22 cellular contexts compared by ENCODE assay signal in genomic region chr10:128218161-128218560, GRCh38.
DNase-seq lines count a peak whose midpoint lies in the region; ATAC-seq, FAIRE-seq and TF ChIP-seq lines count a peak whose summit lies in the region.
"Had no signal": no experiment of that assay in that cellular context is flagged by ENCODE, and none has a peak within 500 bp of the region (broad histone marks: within the 10 kb centered on the region; RNA-seq: fewer than 3 reads in every experiment).

No MANE protein-coding gene starts in this region.

- H3K79me2 ChIP-seq in trophoblast cell (ENCODE audit: control insufficient read depth, insufficient read depth, low read length, poor library complexity) (no peaks in the 10 kb centered on the region), PC-9 (ENCODE audit: low read depth) (no peaks in the 10 kb centered on the region)

- TF ChIP-seq CTCF in IMR-90 (conservative IDR thresholded peaks at IDR 0.05; ENCODE audit: low read depth, low read length), result no peak
- no peak for TF ChIP-seq CTCF in PC-9 (conservative IDR thresholded peaks at IDR 0.05)

- H2BK5ac ChIP-seq in IMR-90 (ENCODE audit: low read depth, low read length, poor library complexity, severe bottlenecking), result no peak overlapping the region
- no peak overlapping the region for H2BK5ac ChIP-seq in trophoblast cell (ENCODE audit: low read depth, low read length, poor library complexity)

- H3K9ac ChIP-seq in BLaER1 (no peak overlapping the region), IMR-90 (ENCODE audit: low read depth, low read length) (no peak overlapping the region), trophoblast cell (ENCODE audit: low read length) (no peak overlapping the region)

- H2AK5ac ChIP-seq in IMR-90 (ENCODE audit: low read depth, low read length) (no peak overlapping the region), trophoblast cell (ENCODE audit: low read length) (no peak overlapping the region)

- in situ Hi-C loops in IMR-90 (cut with MboI; ENCODE audit: low sequenced_read_pairs), result loop anchor here (10.0 kb wide), 1 partner anchor 1757 kb away; no protein-coding TSS in a partner anchor

- intact Hi-C loops in IMR-90 (cut with micrococcal nuclease), result no loop called here
- intact Hi-C loops in PC-9 (cut with micrococcal nuclease; ENCODE audit: unreplicated experiment), result no loop called here

- H2BK120ac ChIP-seq in IMR-90 (ENCODE audit: low read depth, low read length), result no peak overlapping the region
- H2BK120ac ChIP-seq in trophoblast cell (ENCODE audit: insufficient read depth, low read length, poor library complexity), result no peak overlapping the region

- H2BK20ac ChIP-seq in IMR-90 (ENCODE audit: low read depth, low read length), result no peak overlapping the region

- H2AK9ac ChIP-seq in IMR-90 (replicated peaks; ENCODE audit: low read depth, low read length, poor library complexity), result no peak overlapping the region

- H3K27me3 ChIP-seq in BLaER1 (no peaks in the 10 kb centered on the region), IMR-90 (ENCODE audit: control insufficient read depth, insufficient read depth, low read length) (no peaks in the 10 kb centered on the region), trophoblast cell (ENCODE audit: insufficient read depth, low read length) (no peaks in the 10 kb centered on the region), PC-9 (ENCODE audit: insufficient read depth, low read depth) (peaks cover 50% of the 10 kb centered on the region)

- no peak for ATAC-seq in IMR-90 (ENCODE audit: low read depth)
- ATAC-seq: A549; CD8-positive, alpha-beta T cell had no signal

- H3K4me2 ChIP-seq in BLaER1 (peak overlapping the region; percentile 52), IMR-90 (ENCODE audit: low read depth, low read length) (no peak overlapping the region), trophoblast cell (ENCODE audit: low read length) (no peak overlapping the region), PC-9 (no peak overlapping the region)
- H3K4me2 ChIP-seq: A549 had no signal

- DNase-seq in IMR-90, result no peak
- no peak for DNase-seq in trophoblast cell
- DNase-seq in urothelium cell line (ENCODE audit: low spot score), result no peak
- no peak for DNase-seq in stimulated activated CD4-positive, alpha-beta T cell treated with anti-CD3 and anti-CD28 coated beads, Interleukin-12 subunit alpha, Interleukin-12 subunit beta, amount 100 ng/mL, for 4 hours
- DNase-seq in PC-9, result no peak
- no peak for DNase-seq in activated CD4-positive, alpha-beta T cell treated with anti-CD3 and anti-CD28 coated beads, Interleukin-2, amount 50 U/mL, for 48 hours
- no peak for DNase-seq in SHP77 treated with DMSO at 0.1 percent for 48 hours (lab: John Stamatoyannopoulos, UW)
- DNase-seq: AML-193; Caco-2; Calu3; CD4-positive, alpha-beta T cell; CD8-positive, alpha-beta T cell; DMS79 treated with DMSO at 0.1 percent for 48 hours; GF-D8 had no signal

- H3K18ac ChIP-seq in IMR-90 (ENCODE audit: low read depth, low read length) (no peak overlapping the region), trophoblast cell (ENCODE audit: low read length) (no peak overlapping the region)

- CTCF ChIA-PET in IMR-90 (lab: Yijun Ruan, JAX) (interaction anchor here (0.5 kb wide), 1 partner anchor 1753 kb away, joined by 3 read pairs; no protein-coding TSS in a partner anchor), PC-9 (lab: Charles Lee) (no interaction called here)

- H3K27ac ChIP-seq in BLaER1 (peak overlapping the region; percentile 25; the same call in 1 of the 2 replicates), IMR-90 (ENCODE audit: insufficient read depth, low read length) (no peak overlapping the region), trophoblast cell (ENCODE audit: low read depth, low read length) (no peak overlapping the region), PC-9 (no peak overlapping the region)
- H3K27ac ChIP-seq: 22Rv1, A549, C4-2B had no signal

- dilution Hi-C loops in IMR-90 (cut with HindIII; ENCODE audit: low sequenced_read_pairs, unreplicated experiment), result no loop called here

- BruUV-seq in IMR-90 (replicated peaks; lab: Mats Ljungman, UMichigan) (no TSS peak), PC-9 (replicated peaks; lab: Mats Ljungman, UMichigan) (no TSS peak)

- FAIRE-seq in urothelium cell line (lab: Jason Lieb, UNC), result peak; percentile 9
- FAIRE-seq: A549, D721Med, G401.6, GM12891, GM19239 had no signal

- POLR2A ChIA-PET in IMR-90 (lab: Charles Lee; ENCODE audit: unreplicated experiment) (no interaction called here), PC-9 (lab: Charles Lee; ENCODE audit: unreplicated experiment) (no interaction called here)

- no peak for TF ChIP-seq POLR2A in IMR-90 (IDR thresholded peaks at IDR 0.05; ENCODE audit: low read depth, low read length)

- no peak overlapping the region for H3K56ac ChIP-seq in IMR-90 (ENCODE audit: extremely low read depth, insufficient read depth, low read length)

- no peaks in the 10 kb centered on the region for H3K9me1 ChIP-seq in IMR-90 (ENCODE audit: insufficient read depth, low read length)

- H3K14ac ChIP-seq in IMR-90 (replicated peaks; ENCODE audit: low read depth, low read length) (no peak overlapping the region), trophoblast cell (ENCODE audit: low read length) (no peak overlapping the region)

- H2BK12ac ChIP-seq in trophoblast cell (ENCODE audit: low read length), result no peak overlapping the region

- H4K8ac ChIP-seq in IMR-90 (ENCODE audit: low read depth in 2 of 2, low read length in 2 of 2) (no peak overlapping the region), trophoblast cell (ENCODE audit: low read depth, low read length) (no peak overlapping the region)

- H3K79me1 ChIP-seq in IMR-90 (ENCODE audit: low read depth in 1 of 2, low read length in 2 of 2) (no peaks in the 10 kb centered on the region), trophoblast cell (ENCODE audit: low read length) (no peaks in the 10 kb centered on the region)

- no CpG with 5 or more reads among the region's 4 CpGs for WGBS in IMR-90 (ENCODE audit: extremely low coverage in 2 of 2, insufficient read length in 1 of 2), 2 experiments
- no CpG with 5 or more reads among the region's 4 CpGs for WGBS in trophoblast cell (ENCODE audit: extremely low coverage, insufficient coverage, insufficient read length)

- H4K12ac ChIP-seq in trophoblast cell (ENCODE audit: low read depth, low read length), result no peak overlapping the region

- H3K23ac ChIP-seq in IMR-90 (ENCODE audit: low read depth, low read length) (no peak overlapping the region), trophoblast cell (ENCODE audit: low read length) (peak overlapping the region; percentile 73)

- H4K5ac ChIP-seq in IMR-90 (ENCODE audit: low read depth, low read length), result no peak overlapping the region

- H3K4me1 ChIP-seq in BLaER1 (peaks cover 98% of the 10 kb centered on the region), IMR-90 (ENCODE audit: control insufficient read depth, insufficient read depth, low read length) (no peaks in the 10 kb centered on the region), trophoblast cell (ENCODE audit: control insufficient read depth in 1 of 2, insufficient read depth in 2 of 2, low read length in 2 of 2) (no peaks in the 10 kb centered on the region), PC-9 (replicated peaks; ENCODE audit: insufficient read depth) (no peaks in the 10 kb centered on the region)
- H3K4me1 ChIP-seq: Caco-2 had no signal

- no peak for TF ChIP-seq RAD21 in IMR-90 (IDR thresholded peaks at IDR 0.05; ENCODE audit: low read length)

- H4K20me1 ChIP-seq in BLaER1 (peaks cover 6% of the 10 kb centered on the region; the same call in 1 of the 2 replicates), IMR-90 (ENCODE audit: insufficient read depth, low read length) (no peaks in the 10 kb centered on the region), PC-9 (ENCODE audit: insufficient read depth) (no peaks in the 10 kb centered on the region)

- H4K91ac ChIP-seq in IMR-90 (ENCODE audit: insufficient read depth, low read depth, low read length) (no peak overlapping the region), trophoblast cell (ENCODE audit: low read depth, low read length) (no peak overlapping the region)

- H3K9me2 ChIP-seq in PC-9 (ENCODE audit: insufficient read depth), result no peaks in the 10 kb centered on the region

- peak overlapping the region; percentile 21 for H2AFZ ChIP-seq in IMR-90 (replicated peaks; ENCODE audit: low read length, poor library complexity)
- no peak overlapping the region for H2AFZ ChIP-seq in trophoblast cell (ENCODE audit: insufficient read depth, low read length, poor library complexity)
- H2AFZ ChIP-seq in PC-9, result no peak overlapping the region

- H3K4ac ChIP-seq in IMR-90 (ENCODE audit: low read depth, low read length) (no peak overlapping the region), trophoblast cell (ENCODE audit: low read depth, low read length) (no peak overlapping the region)

- H2BK15ac ChIP-seq in IMR-90 (ENCODE audit: low read depth, low read length), result no peak overlapping the region

- H3K4me3 ChIP-seq in BLaER1 (no peak overlapping the region), IMR-90 (ENCODE audit: insufficient read depth, low read depth, low read length) (no peak overlapping the region), trophoblast cell (ENCODE audit: low read depth, low read length) (peak overlapping the region; percentile 56), PC-9 (no peak overlapping the region)
- H3K4me3 ChIP-seq: A549 had no signal

- H3K9me3 ChIP-seq in BLaER1, result peaks cover 10% of the 10 kb centered on the region
- H3K9me3 ChIP-seq in IMR-90 (ENCODE audit: control insufficient read depth, insufficient read depth, low read length), result no peaks in the 10 kb centered on the region; the same call in 1 of the 2 replicates
- peaks cover 2% of the 10 kb centered on the region for H3K9me3 ChIP-seq in trophoblast cell (ENCODE audit: insufficient read depth, low read depth, low read length)
- no peaks in the 10 kb centered on the region for H3K9me3 ChIP-seq in PC-9 (ENCODE audit: insufficient read depth, low read depth)
- H3K9me3 ChIP-seq: A549, Caco-2 had no signal

- peaks cover 51% of the 10 kb centered on the region for H3K36me3 ChIP-seq in BLaER1
- H3K36me3 ChIP-seq in IMR-90 (ENCODE audit: control insufficient read depth, insufficient read depth, low read length), result no peaks in the 10 kb centered on the region
- H3K36me3 ChIP-seq in trophoblast cell (ENCODE audit: control insufficient read depth in 1 of 2, insufficient read depth in 2 of 2, low read length in 2 of 2), result no peaks in the 10 kb centered on the region
- H3K36me3 ChIP-seq in PC-9 (ENCODE audit: low read depth), result no peaks in the 10 kb centered on the region

- no peaks in the 10 kb centered on the region for H3F3A ChIP-seq in PC-9 (ENCODE audit: insufficient read depth, low read depth)

TF ChIP-seq in IMR-90, 13 proteins besides CTCF, POLR2A, EP300 and RAD21 (continues in another document):
- no peak for TF ChIP-seq MAFK (IDR thresholded peaks at IDR 0.05; ENCODE audit: low read depth, low read length)
- TF ChIP-seq MAZ (IDR thresholded peaks at IDR 0.05; ENCODE audit: borderline replicate concordance, low read depth, low read length), result no peak
- no peak for TF ChIP-seq CEBPB (IDR thresholded peaks at IDR 0.05; ENCODE audit: low read depth, low read length)
- TF ChIP-seq NFE2L2 (IDR thresholded peaks at IDR 0.05; ENCODE audit: low read depth, low read length), result no peak
- no peak for TF ChIP-seq BHLHE40 (IDR thresholded peaks at IDR 0.05; ENCODE audit: low read depth, low read length)
- no peak for TF ChIP-seq SMC3 (IDR thresholded peaks at IDR 0.05; ENCODE audit: low read depth, low read length)
- TF ChIP-seq FOS (IDR thresholded peaks at IDR 0.05; ENCODE audit: low read depth, low read length), result no peak
